7 cellular contexts compared by ENCODE assay signal in genomic region chr14:69152181-69152943, GRCh38. TPM values are rescaled to one million over a fixed set of nuclear protein-coding genes. Genes with fewer than 3 reads are reported as not detected.
DNase-seq lines count a peak whose midpoint lies in the region; ATAC-seq, FAIRE-seq and TF ChIP-seq lines count a peak whose summit lies in the region.

No MANE protein-coding gene starts in this region.

- intact Hi-C loops in adrenal gland (cut with DNase I) = no loop called here
- intact Hi-C loops in left ventricle myocardium superior (cut with micrococcal nuclease) = no loop called here

- H3K4me1 ChIP-seq in adrenal gland (replicated peaks in 1 of 2) = peaks cover 0 to 31% of the 10 kb centered on the region in 2 donors

- POLR2A ChIA-PET in RWPE1 (lab: Yijun Ruan, JAX; ENCODE audit: low non-redundant PET) = no interaction called here

- H3K9me3 ChIP-seq in adrenal gland (replicated peaks in 1 of 3) = no peaks in the 10 kb centered on the region

- TF ChIP-seq POLR2A in GM12891 (IDR thresholded peaks at IDR 0.05; ENCODE audit: low read depth, low read length) (no peak; the same call in 1 of the 2 replicates), adrenal gland (IDR thresholded peaks at IDR 0.05) (no peak)

- peaks cover 0 to 5% of the 10 kb centered on the region in 2 donors for H3K36me3 ChIP-seq in adrenal gland (replicated peaks in 1 of 2)

- ATAC-seq in HG03097 (IDR thresholded peaks at IDR 0.05; ENCODE audit: low FRiP score, unreplicated experiment) (peak; percentile 5), left ventricle myocardium superior (peak; percentile 49)

- TF ChIP-seq CTCF in RWPE1 (conservative IDR thresholded peaks at IDR 0.05; ENCODE audit: low read depth) = no peak
- no peak for TF ChIP-seq CTCF in adrenal gland (IDR thresholded peaks at IDR 0.05)

- 0 to 2% (median 1%) methylated on average over 22 to 39 of the region's 39 CpGs for WGBS in adrenal gland, 4 donors

- peak overlapping the region; percentile 62 to 92 (median 80) for H3K4me3 ChIP-seq in adrenal gland

- CTCF ChIA-PET in RWPE1 (lab: Yijun Ruan, JAX) = interaction anchor here (0.6 to 2.0 kb wide), 3 partner anchors 23 to 269 kb away, joined by 3 to 10 read pairs (median 3); no protein-coding TSS in a partner anchor

- H3K27me3 ChIP-seq in adrenal gland = no peaks in the 10 kb centered on the region

- H3K27ac ChIP-seq in RWPE1 (peak overlapping the region; percentile 90), adrenal gland (peak overlapping the region; percentile 65 to 98 (median 95))

- peak; percentile 69 for FAIRE-seq in GM12891 (lab: Jason Lieb, UNC)

- DNase-seq in GM12891 (ENCODE audit: insufficient read length, low spot score) = peak; percentile 34
- peak; percentile 42 for DNase-seq in RWPE1 (ENCODE audit: low spot score)
- DNase-seq in adrenal gland = peak in 2 of 7 donors; percentile 35 to 65
- peak; percentile 42 for DNase-seq in left ventricle myocardium superior
- peak; percentile 39 for DNase-seq in retina
- no peak for DNase-seq in Ammon's horn (ENCODE audit: low spot score)

TF ChIP-seq in GM12891, 5 proteins besides CTCF, POLR2A, EP300 and RAD21:
- TF ChIP-seq TAF1 (IDR thresholded peaks at IDR 0.05; ENCODE audit: low read depth, low read length) (0 out of 2 replicates have a peak, but pooled peaks have one; percentile 10), SPI1 (IDR thresholded peaks at IDR 0.05; ENCODE audit: low read depth, low read length) (no peak), POLR2AphosphoS5 (IDR thresholded peaks at IDR 0.05; ENCODE audit: low read depth, low read length) (no peak), PAX5 (IDR thresholded peaks at IDR 0.05; ENCODE audit: insufficient read depth, low read length, severe bottlenecking) (no peak), POU2F2 (IDR thresholded peaks at IDR 0.05; ENCODE audit: low read depth, low read length) (no peak)

RNA-seq across cellular contexts. Expression of gene DCAF5, which starts 0.6 kb away (rescaled TPM):
- polyA plus RNA-seq in GM12891 (2012; ENCODE audit: low read depth, missing spikeins) = 16.4 TPM
- 10 to 100 TPM; 19.9 to 48.0 (median 38.0) TPM for total RNA-seq in adrenal gland
- polyA plus RNA-seq in adrenal gland = 10 to 100 TPM; 27.9 to 38.2 (median 34.1) TPM
- 62.6 TPM for total RNA-seq in left ventricle myocardium superior

RNA-seq across cellular contexts. Expression of gene EXD2, which starts 38.9 kb away (rescaled TPM):
- 4.3 TPM for polyA plus RNA-seq in GM12891 (2012; ENCODE audit: low read depth, missing spikeins)
- total RNA-seq in adrenal gland (10 to 100 TPM; 11.2 to 23.0 (median 16.7) TPM), left ventricle myocardium superior (17.7 TPM)
- 10 to 100 TPM in 1 of 3 donors, 1 to 10 TPM in 2; 6.4 to 13.0 (median 9.0) TPM for polyA plus RNA-seq in adrenal gland
